In the genomic region with DNA sequence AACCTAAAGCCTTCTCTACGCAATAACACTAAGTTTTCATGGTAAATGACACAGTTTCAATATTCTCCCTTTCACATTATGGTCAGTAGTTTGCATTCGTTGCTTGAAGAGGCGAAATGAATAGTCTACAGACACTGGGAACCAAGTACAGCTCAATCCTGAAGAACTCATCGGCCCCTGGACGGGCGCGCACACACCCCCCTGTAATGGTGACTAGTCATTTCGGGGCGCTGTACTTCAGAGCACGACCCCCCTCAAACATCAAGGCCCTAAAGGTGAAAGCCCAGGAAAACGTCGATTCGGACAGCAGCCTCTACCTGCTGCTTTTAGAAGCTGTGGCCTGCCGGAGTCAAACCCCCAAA, we compare ENCODE assay signal across 8 cellular contexts. TPM values are rescaled to one million over a fixed set of nuclear protein-coding genes. Genes with fewer than 3 reads are reported as not detected.
DNase-seq lines count a peak whose midpoint lies in the region; ATAC-seq and TF ChIP-seq lines count a peak whose summit lies in the region.

No MANE protein-coding gene starts in this region.

- peak overlapping the region; percentile 98 for H3K4me2 ChIP-seq in GM23248 (ENCODE audit: unreplicated experiment)

- H4K20me1 ChIP-seq in GM23248 (ENCODE audit: insufficient read depth), result peaks cover 6% of the 10 kb centered on the region; the same call in 1 of the 2 replicates

- DNase-seq in AG09309 (ENCODE audit: low read depth) (no peak), GM23248 (peak; percentile 56), foreskin keratinocyte (no peak), psoas muscle (no peak), cerebellar cortex (ENCODE audit: low spot score) (no peak), NCI-H1694 treated with DMSO at 0.1 percent for 48 hours (lab: John Stamatoyannopoulos, UW) (no peak)

- H3F3A ChIP-seq in GM23248 (ENCODE audit: insufficient read depth), result peaks cover 14% of the 10 kb centered on the region; the same call in 1 of the 2 replicates

- H3K27me3 ChIP-seq in GM23248 (replicated peaks; ENCODE audit: insufficient read depth) (no peaks in the 10 kb centered on the region), foreskin keratinocyte (no peaks in the 10 kb centered on the region), psoas muscle (ENCODE audit: insufficient read depth in 3 of 3, low read length in 2 of 3) (no peaks in the 10 kb centered on the region)

- WGBS in GM23248 (ENCODE audit: low coverage in 1 of 2, low lambda C conversion rate in 2 of 2, missing lambda C conversion rate in 2 of 2), 2 experiments, result 1% methylated on average over 14 of the region's 14 CpGs
- WGBS in psoas muscle, 3 donors, result 1 to 2% (median 1%) methylated on average over 14 of the region's 14 CpGs

- no peaks in the 10 kb centered on the region for H3K36me3 ChIP-seq in GM23248 (ENCODE audit: low read depth)
- H3K36me3 ChIP-seq in psoas muscle (ENCODE audit: insufficient read depth in 1 of 2, low read depth in 1 of 2), result peaks cover 0 to under 1% of the 10 kb centered on the region in 2 donors

- intact Hi-C loops in psoas muscle (cut with DNase I), result loop anchor here (5.0 kb wide), 3 partner anchors 40 to 50 kb away; no protein-coding TSS in a partner anchor

- H3K27ac ChIP-seq in GM23248, result peak overlapping the region; percentile 91
- peak overlapping the region; percentile 49 for H3K27ac ChIP-seq in foreskin keratinocyte
- peak overlapping the region; percentile 99 for H3K27ac ChIP-seq in psoas muscle

- in situ Hi-C loops in GM23248 (cut with MboI), result no loop called here

- peak overlapping the region; percentile 98 for H3K9ac ChIP-seq in GM23248

- TF ChIP-seq CTCF in AG09309 (IDR thresholded peaks at IDR 0.05; ENCODE audit: control insufficient read depth, insufficient read depth, low read depth, low read length, missing control alignments) (no peak), WI38 (IDR thresholded peaks at IDR 0.05; ENCODE audit: low read depth, low read length) (no peak), foreskin keratinocyte (conservative IDR thresholded peaks at IDR 0.05) (no peak), psoas muscle (IDR thresholded peaks at IDR 0.05) (no peak)

- ATAC-seq in foreskin keratinocyte (peak; percentile 31), psoas muscle (peak in 3 of 4 donors; percentile 20 to 28 (median 27)), HG03095 (IDR thresholded peaks at IDR 0.05; ENCODE audit: unreplicated experiment) (no peak)

- H2AFZ ChIP-seq in GM23248, result peak overlapping the region; percentile 85

- H3K9me3 ChIP-seq in GM23248 (ENCODE audit: low read depth), result no peaks in the 10 kb centered on the region
- H3K9me3 ChIP-seq in psoas muscle, result no peaks in the 10 kb centered on the region

- H3K4me3 ChIP-seq in AG09309 (ENCODE audit: control insufficient read depth, low read depth, low read length) (peak overlapping the region; percentile 77), GM23248 (peak overlapping the region; percentile 84), WI38 (ENCODE audit: low read depth, low read length) (peak overlapping the region; percentile 92), psoas muscle (peak overlapping the region; percentile 89)

- H3K4me1 ChIP-seq in GM23248 (ENCODE audit: insufficient read depth) (peaks cover 29% of the 10 kb centered on the region), foreskin keratinocyte (peaks cover 5% of the 10 kb centered on the region), psoas muscle (peaks cover 39% of the 10 kb centered on the region)

- no peaks in the 10 kb centered on the region for H3K9me2 ChIP-seq in GM23248 (ENCODE audit: insufficient read depth)

- peaks cover 58% of the 10 kb centered on the region for H3K79me2 ChIP-seq in GM23248 (ENCODE audit: insufficient read depth)

RNA-seq across cellular contexts. Expression of gene NT5C2, which starts 1.0 kb away (rescaled TPM):
- 69.0 and 99.7 TPM in 2 replicates for total RNA-seq in GM23248 (2014; rRNA removed; shearing (Covaris generic))
- polyA plus RNA-seq in GM23248 (2016; fragmentation: Nextera tagmentation; extraction: Ambion mirVana) (52.6 and 58.2 TPM in 2 replicates), foreskin keratinocyte (20.7 and 21.2 TPM in 2 replicates), psoas muscle (10 to 100 TPM; 17.8 to 57.6 (median 41.5) TPM)
- total RNA-seq in foreskin keratinocyte (44.1 and 47.9 TPM in 2 replicates), psoas muscle (10 to 100 TPM; 64.5 to 94.6 (median 80.4) TPM)

RNA-seq across cellular contexts. Expression of gene RPEL1, which starts 53.6 kb away (rescaled TPM):
- not detected in 2 replicates for total RNA-seq in GM23248 (2014; rRNA removed; shearing (Covaris generic))
- polyA plus RNA-seq in GM23248 (2016; fragmentation: Nextera tagmentation; extraction: Ambion mirVana) (0.09 TPM in 1 of 2 replicates, not detected in the other), foreskin keratinocyte (not detected in 2 replicates), psoas muscle (under 1 TPM in 1 of 3 donors, not detected in 2; 0.01 TPM)
- total RNA-seq in foreskin keratinocyte (not detected in 2 replicates), psoas muscle (not detected)

Comparison
In these comparisons a context has a peak if more than half of its experiments do, and no peak if none do; other contexts are left out.
1. H3K27ac ChIP-seq: peak in every context shown above with its lines; median percentile 99 in psoas muscle; 91 in GM23248; 49 in foreskin keratinocyte.